ENCODE assay signal across 8 cellular contexts in genomic region chr1:182616130-182617074, GRCh38. TPM values are rescaled to one million over a fixed set of nuclear protein-coding genes. Genes with fewer than 3 reads are reported as not detected.
A peak's percentile ranks its signal among the peaks of the same experiment; 100 is the strongest.
DNase-seq lines count a peak whose midpoint lies in the region; ATAC-seq, FAIRE-seq and TF ChIP-seq lines count a peak whose summit lies in the region.

No MANE protein-coding gene starts in this region.

- peaks cover 70% of the 10 kb centered on the region for H3K4me1 Mint-ChIP-seq in WTC11

- no peaks in the 10 kb centered on the region for H3K36me3 ChIP-seq in breast epithelium
- H3K36me3 ChIP-seq in lower lobe of right lung, result no peaks in the 10 kb centered on the region

- H3K4me3 ChIP-seq in breast epithelium, result peak overlapping the region in 2 of 3 donors; percentile 57 to 81
- peak overlapping the region; percentile 61 for H3K4me3 ChIP-seq in lower lobe of right lung

- H3K27ac ChIP-seq in breast epithelium (peak overlapping the region; percentile 88 to 98), lower lobe of right lung (peak overlapping the region; percentile 91)

- H3K4me3 Mint-ChIP-seq in WTC11, result peak overlapping the region; percentile 71

- H3K27ac Mint-ChIP-seq in WTC11, result peak overlapping the region; percentile 86

- no peak for TF ChIP-seq POLR2A in breast epithelium (IDR thresholded peaks at IDR 0.05)

- peak; percentile 50 for DNase-seq in GM18507 (ENCODE audit: extremely low spot score, insufficient read length, low read depth)
- peak; percentile 63 for DNase-seq in NCI-H2029 (lab: John Stamatoyannopoulos, UW)
- peak; percentile 83 for DNase-seq in WTC11 (ENCODE audit: low spot score)
- peak; percentile 54 to 66 for DNase-seq in breast epithelium (ENCODE audit: low spot score in 2 of 2)
- DNase-seq in lower lobe of right lung, result peak; percentile 88
- DNase-seq in stimulated activated CD8-positive, alpha-beta memory T cell treated with anti-CD3 and anti-CD28 coated beads, Interleukin-12 subunit alpha, Interleukin-12 subunit beta, amount 100 ng/mL, for 1 hour (ENCODE audit: low read depth), result peak; percentile 59
- DNase-seq in SW 1271 (lab: John Stamatoyannopoulos, UW), result no peak

- no peaks in the 10 kb centered on the region for H3K9me3 ChIP-seq in breast epithelium
- H3K9me3 ChIP-seq in lower lobe of right lung, result no peaks in the 10 kb centered on the region

- TF ChIP-seq CTCF in WTC11 (IDR thresholded peaks at IDR 0.05) (no peak), breast epithelium (IDR thresholded peaks at IDR 0.05) (no peak), lower lobe of right lung (IDR thresholded peaks at IDR 0.05) (no peak)

- ATAC-seq in HG02970 (IDR thresholded peaks at IDR 0.05; ENCODE audit: low FRiP score, unreplicated experiment) (peak; percentile 46), WTC11 (peak; percentile 31), lower lobe of right lung (peak; percentile 77 to 78)

- no peaks in the 10 kb centered on the region for H3K36me3 Mint-ChIP-seq in WTC11

- CTCF ChIA-PET in WTC11 (lab: Charles Lee), result interaction anchor here (0.6 to 6.3 kb wide), 12 partner anchors 10 to 535 kb away, joined by 3 to 84 read pairs (median 4); no protein-coding TSS in a partner anchor

- intact Hi-C loops in breast epithelium (cut with DNase I; ENCODE audit: low total_unique reads), result no loop called here
- intact Hi-C loops in lower lobe of right lung (cut with DNase I), result no loop called here

- H3K4me1 ChIP-seq in breast epithelium (peaks cover 3 to 7% of the 10 kb centered on the region in 2 donors), lower lobe of right lung (peaks cover 29% of the 10 kb centered on the region)

- POLR2A ChIA-PET in WTC11 (lab: Charles Lee), result interaction anchor here (0.6 to 2.0 kb wide), 13 partner anchors 12 to 225 kb away, joined by 3 to 15 read pairs (median 5); partner anchors contain the start of gene GLUL

- peak; percentile 95 for FAIRE-seq in GM18507 (lab: Jason Lieb, UNC)

- peaks cover 55% of the 10 kb centered on the region for H3K27me3 Mint-ChIP-seq in WTC11 (ENCODE audit: low read depth)

- H3K9me3 Mint-ChIP-seq in WTC11, result peaks cover 9% of the 10 kb centered on the region

- H3K27me3 ChIP-seq in breast epithelium (no peaks in the 10 kb centered on the region), lower lobe of right lung (ENCODE audit: low read depth) (no peaks in the 10 kb centered on the region)

TF ChIP-seq in WTC11, 78 proteins besides CTCF, POLR2A, EP300 and RAD21 (continues in another document):
- TF ChIP-seq FOXP4 (CRISPR knock-in tag; IDR thresholded peaks at IDR 0.05) (peak; percentile 82; the same call in 1 of the 2 replicates), JAZF1 (CRISPR knock-in tag; IDR thresholded peaks at IDR 0.05) (no peak), SMAD3 (CRISPR knock-in tag; IDR thresholded peaks at IDR 0.05; ENCODE audit: borderline replicate concordance) (no peak), ZNF281 (CRISPR knock-in tag; IDR thresholded peaks at IDR 0.05) (peak; percentile 63; the same call in 1 of the 2 replicates), ETV6 (CRISPR knock-in tag; IDR thresholded peaks at IDR 0.05) (peak; percentile 91), TP53 (CRISPR knock-in tag; IDR thresholded peaks at IDR 0.05) (0 out of 2 replicates have a peak, but pooled peaks have one; percentile 36), FOXP1 (CRISPR knock-in tag; IDR thresholded peaks at IDR 0.05; ENCODE audit: borderline replicate concordance) (peak; percentile 80; the same call in 1 of the 2 replicates), ZNF317 (CRISPR knock-in tag; IDR thresholded peaks at IDR 0.05; ENCODE audit: borderline replicate concordance, low read depth) (0 out of 2 replicates have a peak, but pooled peaks have one; percentile 33), CREM (CRISPR knock-in tag; IDR thresholded peaks at IDR 0.05) (no peak), SP1 (CRISPR knock-in tag; conservative IDR thresholded peaks at IDR 0.05) (peak; percentile 65; the same call in 1 of the 2 replicates), ZNF671 (CRISPR knock-in tag; IDR thresholded peaks at IDR 0.05) (no peak), IRF1 (CRISPR knock-in tag; IDR thresholded peaks at IDR 0.05) (peak; percentile 24; the same call in 1 of the 2 replicates), FOXK1 (CRISPR knock-in tag; IDR thresholded peaks at IDR 0.05) (peak; percentile 64), E2F5 (CRISPR knock-in tag; IDR thresholded peaks at IDR 0.05) (peak; percentile 67; the same call in 1 of the 2 replicates), ZNF423 (CRISPR knock-in tag; IDR thresholded peaks at IDR 0.05) (peak; percentile 18; the same call in 1 of the 2 replicates)
- TF ChIP-seq, protein P1, sequence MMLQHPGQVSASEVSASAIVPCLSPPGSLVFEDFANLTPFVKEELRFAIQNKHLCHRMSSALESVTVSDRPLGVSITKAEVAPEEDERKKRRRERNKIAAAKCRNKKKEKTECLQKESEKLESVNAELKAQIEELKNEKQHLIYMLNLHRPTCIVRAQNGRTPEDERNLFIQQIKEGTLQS (CRISPR knock-in tag; conservative IDR thresholded peaks at IDR 0.05), result peak; percentile 94; the same call in 1 of the 2 replicates
- TF ChIP-seq, protein P2, sequence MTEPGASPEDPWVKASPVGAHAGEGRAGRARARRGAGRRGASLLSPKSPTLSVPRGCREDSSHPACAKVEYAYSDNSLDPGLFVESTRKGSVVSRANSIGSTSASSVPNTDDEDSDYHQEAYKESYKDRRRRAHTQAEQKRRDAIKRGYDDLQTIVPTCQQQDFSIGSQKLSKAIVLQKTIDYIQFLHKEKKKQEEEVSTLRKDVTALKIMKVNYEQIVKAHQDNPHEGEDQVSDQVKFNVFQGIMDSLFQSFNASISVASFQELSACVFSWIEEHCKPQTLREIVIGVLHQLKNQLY (CRISPR knock-in tag; IDR thresholded peaks at IDR 0.05), result no peak

RNA-seq across cellular contexts. Expression of gene RGS16, which starts 12.2 kb away (rescaled TPM):
- 9.9 to 17.8 TPM (median 10.2 TPM) in 3 replicates for total RNA-seq in WTC11 (2021)
- 1 to 10 TPM; 1.3 to 6.3 (median 2.3) TPM for total RNA-seq in breast epithelium
- 14.6 TPM for total RNA-seq in lower lobe of right lung

RNA-seq across cellular contexts. Expression of gene RNASEL, which starts 27.3 kb away (rescaled TPM):
- 0.64 to 0.87 TPM (median 0.77 TPM) in 3 replicates for total RNA-seq in WTC11 (2021)
- 10 to 100 TPM; 10.7 to 14.8 (median 10.8) TPM for total RNA-seq in breast epithelium
- total RNA-seq in lower lobe of right lung, result 16.5 TPM

Comparison
In these comparisons a context has a peak if more than half of its experiments do, and no peak if none do; other contexts are left out.
1. DNase-seq: peak in GM18507 (single experiment), NCI-H2029 (single experiment), WTC11 (single experiment), breast epithelium (2 of 2), lower lobe of right lung (single experiment) and stimulated activated CD8-positive, alpha-beta memory T cell treated with anti-CD3 and anti-CD28 coated beads, Interleukin-12 subunit alpha, Interleukin-12 subunit beta, amount 100 ng/mL, for 1 hour (single experiment); none in SW 1271 (0 of 2).
2. Peak in every context shown above with its lines, with median percentiles within 50 percentile points of each other: ATAC-seq.